Comparison of ENCODE assay signal across 1 cellular context in the genomic region with DNA sequence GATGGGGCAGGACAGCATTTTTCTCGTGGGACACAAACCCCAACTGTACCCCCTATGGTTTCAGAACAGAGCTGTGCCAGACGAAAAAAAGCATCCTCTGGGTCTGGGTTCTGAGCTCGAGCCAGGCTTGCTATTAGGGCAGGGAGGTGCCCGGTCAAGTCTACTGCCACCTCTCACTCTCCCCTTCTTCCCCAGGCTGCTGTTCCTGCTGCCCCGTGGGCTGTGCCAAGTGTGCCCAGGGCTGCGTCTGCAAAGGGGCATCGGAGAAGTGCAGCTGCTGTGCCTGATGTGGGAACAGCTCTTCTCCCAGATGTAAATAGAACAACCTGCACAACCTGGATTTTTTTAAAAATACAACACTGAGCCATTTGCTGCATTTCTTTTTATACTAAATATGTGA.
TF ChIP-seq lines count a peak whose summit lies in the region.

No MANE protein-coding gene starts in this region.

TF ChIP-seq in GM23338, 12 proteins besides CTCF, POLR2A, EP300 and RAD21 (continued from another document):
- TF ChIP-seq, protein P1, sequence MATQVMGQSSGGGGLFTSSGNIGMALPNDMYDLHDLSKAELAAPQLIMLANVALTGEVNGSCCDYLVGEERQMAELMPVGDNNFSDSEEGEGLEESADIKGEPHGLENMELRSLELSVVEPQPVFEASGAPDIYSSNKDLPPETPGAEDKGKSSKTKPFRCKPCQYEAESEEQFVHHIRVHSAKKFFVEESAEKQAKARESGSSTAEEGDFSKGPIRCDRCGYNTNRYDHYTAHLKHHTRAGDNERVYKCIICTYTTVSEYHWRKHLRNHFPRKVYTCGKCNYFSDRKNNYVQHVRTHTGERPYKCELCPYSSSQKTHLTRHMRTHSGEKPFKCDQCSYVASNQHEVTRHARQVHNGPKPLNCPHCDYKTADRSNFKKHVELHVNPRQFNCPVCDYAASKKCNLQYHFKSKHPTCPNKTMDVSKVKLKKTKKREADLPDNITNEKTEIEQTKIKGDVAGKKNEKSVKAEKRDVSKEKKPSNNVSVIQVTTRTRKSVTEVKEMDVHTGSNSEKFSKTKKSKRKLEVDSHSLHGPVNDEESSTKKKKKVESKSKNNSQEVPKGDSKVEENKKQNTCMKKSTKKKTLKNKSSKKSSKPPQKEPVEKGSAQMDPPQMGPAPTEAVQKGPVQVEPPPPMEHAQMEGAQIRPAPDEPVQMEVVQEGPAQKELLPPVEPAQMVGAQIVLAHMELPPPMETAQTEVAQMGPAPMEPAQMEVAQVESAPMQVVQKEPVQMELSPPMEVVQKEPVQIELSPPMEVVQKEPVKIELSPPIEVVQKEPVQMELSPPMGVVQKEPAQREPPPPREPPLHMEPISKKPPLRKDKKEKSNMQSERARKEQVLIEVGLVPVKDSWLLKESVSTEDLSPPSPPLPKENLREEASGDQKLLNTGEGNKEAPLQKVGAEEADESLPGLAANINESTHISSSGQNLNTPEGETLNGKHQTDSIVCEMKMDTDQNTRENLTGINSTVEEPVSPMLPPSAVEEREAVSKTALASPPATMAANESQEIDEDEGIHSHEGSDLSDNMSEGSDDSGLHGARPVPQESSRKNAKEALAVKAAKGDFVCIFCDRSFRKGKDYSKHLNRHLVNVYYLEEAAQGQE (IDR thresholded peaks at IDR 0.05; ENCODE audit: unreplicated experiment), result no peak
- TF ChIP-seq EZH2 (IDR thresholded peaks at IDR 0.05; ENCODE audit: low read depth, unreplicated experiment) (no peak), CREB1 (CRISPR knock-in tag; IDR thresholded peaks at IDR 0.05; ENCODE audit: low read depth) (no peak), STAT1 (IDR thresholded peaks at IDR 0.05; ENCODE audit: unreplicated experiment) (no peak), ZNF331 (CRISPR knock-in tag; IDR thresholded peaks at IDR 0.05; ENCODE audit: low read depth) (no peak), ZNF114 (CRISPR knock-in tag; IDR thresholded peaks at IDR 0.05) (no peak), NANOG (IDR thresholded peaks at IDR 0.05; ENCODE audit: borderline replicate concordance) (no peak), EZH2phosphoT487 (IDR thresholded peaks at IDR 0.05; ENCODE audit: unreplicated experiment) (no peak), POLR2AphosphoS5 (IDR thresholded peaks at IDR 0.05; ENCODE audit: low read depth) (no peak)
- TF ChIP-seq, protein P2, sequence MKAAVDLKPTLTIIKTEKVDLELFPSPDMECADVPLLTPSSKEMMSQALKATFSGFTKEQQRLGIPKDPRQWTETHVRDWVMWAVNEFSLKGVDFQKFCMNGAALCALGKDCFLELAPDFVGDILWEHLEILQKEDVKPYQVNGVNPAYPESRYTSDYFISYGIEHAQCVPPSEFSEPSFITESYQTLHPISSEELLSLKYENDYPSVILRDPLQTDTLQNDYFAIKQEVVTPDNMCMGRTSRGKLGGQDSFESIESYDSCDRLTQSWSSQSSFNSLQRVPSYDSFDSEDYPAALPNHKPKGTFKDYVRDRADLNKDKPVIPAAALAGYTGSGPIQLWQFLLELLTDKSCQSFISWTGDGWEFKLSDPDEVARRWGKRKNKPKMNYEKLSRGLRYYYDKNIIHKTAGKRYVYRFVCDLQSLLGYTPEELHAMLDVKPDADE (IDR thresholded peaks at IDR 0.05), result no peak
- TF ChIP-seq, protein P3, sequence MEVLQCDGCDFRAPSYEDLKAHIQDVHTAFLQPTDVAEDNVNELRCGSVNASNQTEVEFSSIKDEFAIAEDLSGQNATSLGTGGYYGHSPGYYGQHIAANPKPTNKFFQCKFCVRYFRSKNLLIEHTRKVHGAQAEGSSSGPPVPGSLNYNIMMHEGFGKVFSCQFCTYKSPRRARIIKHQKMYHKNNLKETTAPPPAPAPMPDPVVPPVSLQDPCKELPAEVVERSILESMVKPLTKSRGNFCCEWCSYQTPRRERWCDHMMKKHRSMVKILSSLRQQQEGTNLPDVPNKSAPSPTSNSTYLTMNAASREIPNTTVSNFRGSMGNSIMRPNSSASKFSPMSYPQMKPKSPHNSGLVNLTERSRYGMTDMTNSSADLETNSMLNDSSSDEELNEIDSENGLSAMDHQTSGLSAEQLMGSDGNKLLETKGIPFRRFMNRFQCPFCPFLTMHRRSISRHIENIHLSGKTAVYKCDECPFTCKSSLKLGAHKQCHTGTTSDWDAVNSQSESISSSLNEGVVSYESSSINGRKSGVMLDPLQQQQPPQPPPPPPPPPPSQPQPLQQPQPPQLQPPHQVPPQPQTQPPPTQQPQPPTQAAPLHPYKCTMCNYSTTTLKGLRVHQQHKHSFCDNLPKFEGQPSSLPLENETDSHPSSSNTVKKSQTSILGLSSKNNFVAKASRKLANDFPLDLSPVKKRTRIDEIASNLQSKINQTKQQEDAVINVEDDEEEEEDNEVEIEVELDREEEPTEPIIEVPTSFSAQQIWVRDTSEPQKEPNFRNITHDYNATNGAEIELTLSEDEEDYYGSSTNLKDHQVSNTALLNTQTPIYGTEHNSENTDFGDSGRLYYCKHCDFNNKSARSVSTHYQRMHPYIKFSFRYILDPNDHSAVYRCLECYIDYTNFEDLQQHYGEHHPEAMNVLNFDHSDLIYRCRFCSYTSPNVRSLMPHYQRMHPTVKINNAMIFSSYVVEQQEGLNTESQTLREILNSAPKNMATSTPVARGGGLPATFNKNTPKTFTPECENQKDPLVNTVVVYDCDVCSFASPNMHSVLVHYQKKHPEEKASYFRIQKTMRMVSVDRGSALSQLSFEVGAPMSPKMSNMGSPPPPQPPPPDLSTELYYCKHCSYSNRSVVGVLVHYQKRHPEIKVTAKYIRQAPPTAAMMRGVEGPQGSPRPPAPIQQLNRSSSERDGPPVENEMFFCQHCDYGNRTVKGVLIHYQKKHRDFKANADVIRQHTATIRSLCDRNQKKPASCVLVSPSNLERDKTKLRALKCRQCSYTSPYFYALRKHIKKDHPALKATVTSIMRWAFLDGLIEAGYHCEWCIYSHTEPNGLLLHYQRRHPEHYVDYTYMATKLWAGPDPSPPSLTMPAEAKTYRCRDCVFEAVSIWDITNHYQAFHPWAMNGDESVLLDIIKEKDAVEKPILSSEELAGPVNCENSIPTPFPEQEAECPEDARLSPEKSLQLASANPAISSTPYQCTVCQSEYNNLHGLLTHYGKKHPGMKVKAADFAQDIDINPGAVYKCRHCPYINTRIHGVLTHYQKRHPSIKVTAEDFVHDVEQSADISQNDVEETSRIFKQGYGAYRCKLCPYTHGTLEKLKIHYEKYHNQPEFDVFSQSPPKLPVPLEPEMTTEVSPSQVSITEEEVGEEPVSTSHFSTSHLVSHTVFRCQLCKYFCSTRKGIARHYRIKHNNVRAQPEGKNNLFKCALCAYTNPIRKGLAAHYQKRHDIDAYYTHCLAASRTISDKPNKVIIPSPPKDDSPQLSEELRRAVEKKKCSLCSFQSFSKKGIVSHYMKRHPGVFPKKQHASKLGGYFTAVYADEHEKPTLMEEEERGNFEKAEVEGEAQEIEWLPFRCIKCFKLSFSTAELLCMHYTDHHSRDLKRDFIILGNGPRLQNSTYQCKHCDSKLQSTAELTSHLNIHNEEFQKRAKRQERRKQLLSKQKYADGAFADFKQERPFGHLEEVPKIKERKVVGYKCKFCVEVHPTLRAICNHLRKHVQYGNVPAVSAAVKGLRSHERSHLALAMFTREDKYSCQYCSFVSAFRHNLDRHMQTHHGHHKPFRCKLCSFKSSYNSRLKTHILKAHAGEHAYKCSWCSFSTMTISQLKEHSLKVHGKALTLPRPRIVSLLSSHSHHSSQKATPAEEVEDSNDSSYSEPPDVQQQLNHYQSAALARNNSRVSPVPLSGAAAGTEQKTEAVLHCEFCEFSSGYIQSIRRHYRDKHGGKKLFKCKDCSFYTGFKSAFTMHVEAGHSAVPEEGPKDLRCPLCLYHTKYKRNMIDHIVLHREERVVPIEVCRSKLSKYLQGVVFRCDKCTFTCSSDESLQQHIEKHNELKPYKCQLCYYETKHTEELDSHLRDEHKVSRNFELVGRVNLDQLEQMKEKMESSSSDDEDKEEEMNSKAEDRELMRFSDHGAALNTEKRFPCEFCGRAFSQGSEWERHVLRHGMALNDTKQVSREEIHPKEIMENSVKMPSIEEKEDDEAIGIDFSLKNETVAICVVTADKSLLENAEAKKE (CRISPR knock-in tag; IDR thresholded peaks at IDR 0.05), result no peak
